Comparison of ENCODE assay signal across 32 cellular contexts in the genomic region with DNA sequence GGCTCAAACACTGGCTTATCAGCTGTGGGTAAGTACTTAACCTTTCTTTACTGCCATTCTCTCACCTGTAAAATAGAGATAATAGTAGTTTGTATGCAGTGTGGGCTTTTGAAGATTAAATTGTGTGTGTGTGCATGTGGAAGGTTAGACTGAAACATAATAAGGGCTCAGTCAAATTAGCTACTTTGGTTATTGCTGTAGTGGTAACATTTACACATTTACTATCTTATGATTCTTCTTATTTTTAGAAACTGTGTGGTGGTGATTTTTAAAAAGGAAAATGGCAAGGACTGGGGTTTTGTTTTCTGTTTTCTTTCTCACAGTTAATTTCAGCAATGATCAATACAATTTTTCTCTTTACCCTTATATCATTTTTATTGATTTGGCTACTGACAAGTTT.
"Had no signal": no experiment of that assay in that cellular context is flagged by ENCODE, and none has a peak within 500 bp of the region (broad histone marks: within the 10 kb centered on the region; RNA-seq: fewer than 3 reads in every experiment).

No MANE protein-coding gene starts in this region.

- H3K36me3 ChIP-seq: ascending aorta, cardiac muscle cell, MG63, Peyer's patch, SJSA1 had no signal

- H3K4me1 ChIP-seq: ascending aorta, Peyer's patch, SJSA1 had no signal

- H3K9me3 ChIP-seq: ascending aorta, MG63, Peyer's patch, SJSA1, SK-N-SH had no signal

- H3K27ac ChIP-seq: ascending aorta, cardiac muscle cell, Peyer's patch, SJSA1 had no signal

- H3K27me3 ChIP-seq: ascending aorta, cardiac muscle cell, MG63, Peyer's patch, SJSA1 had no signal

- ATAC-seq: activated CD4-positive, alpha-beta T cell treated with anti-CD3 and anti-CD28 coated beads for 36 hours; activated CD4-positive, CD25-positive, alpha-beta regulatory T cell treated with anti-CD3 and anti-CD28 coated beads, Interleukin-2, amount 50 U/mL, for 24 hours; activated CD8-positive, alpha-beta T cell treated with anti-CD3 and anti-CD28 coated beads, Interleukin-2, amount 10 ng/mL, durations not matched to agents 7 days and 5 days; PC-3; WTC11 had no signal

- H3K4me3 ChIP-seq: ascending aorta, cardiac muscle cell, MG63, Peyer's patch, SJSA1 had no signal

- DNase-seq: activated CD4-positive, alpha-beta T cell treated with anti-CD3 and anti-CD28 coated beads for 36 hours; activated CD4-positive, alpha-beta T cell treated with anti-CD3 and anti-CD28 coated beads, Interleukin-2, amount 10 ng/mL, durations not matched to agents 7 days and 5 days; activated CD4-positive, alpha-beta T cell treated with anti-CD3 and anti-CD28 coated beads, Interleukin-2, amount 50 U/mL, for 48 hours; activated CD8-positive, alpha-beta T cell treated with anti-CD3 and anti-CD28 coated beads, Interleukin-2, amount 10 ng/mL, durations not matched to agents 7 days and 5 days; activated gamma-delta T cell; activated naive CD4-positive, alpha-beta T cell treated with Interleukin-2 at 50 U/mL for 16 hours; activated naive CD8-positive, alpha-beta T cell treated with anti-CD3 and anti-CD28 coated beads, Interleukin-2, amount 10 ng/mL, durations not matched to agents 7 days and 5 days; activated T-cell treated with anti-CD3 and anti-CD28 coated beads, Interleukin-2, amount 50 U/mL, for 24 hours; amygdala; Karpas-422; MG63; MV-4-11; NCI-H1092 treated with DMSO at 0.1 percent for 48 hours; NCI-H1417; NCI-H1694; NCI-H1930; NCI-H2107; NCI-H2171; NCI-H510A; NCI-H69; NCI-H82; NK-92 treated with Interleukin-12 subunit alpha and Interleukin-12 subunit beta, amount 100 ng/mL, for 24 hours; PC-3; Peyer's patch; RPMI8226; SHP77 treated with DMSO at 0.1 percent for 48 hours; SK-N-SH had no signal
